ENCODE assay signal across 20 cellular contexts in genomic region chr6:14477559-14477958, GRCh38.
DNase-seq lines count a peak whose midpoint lies in the region; ATAC-seq and TF ChIP-seq lines count a peak whose summit lies in the region.
"Had no signal": no experiment of that assay in that cellular context is flagged by ENCODE, and none has a peak within 500 bp of the region (broad histone marks: within the 10 kb centered on the region; RNA-seq: fewer than 3 reads in every experiment).

No MANE protein-coding gene starts in this region.

- ATAC-seq in thoracic aorta (ENCODE audit: insufficient number of reproducible peaks, low FRiP score, low read depth) (no peak), GM19452 (IDR thresholded peaks at IDR 0.05; ENCODE audit: unreplicated experiment) (no peak)
- ATAC-seq: GM23338 had no signal

- H3K27ac ChIP-seq in SJSA1 (peak overlapping the region; percentile 48), muscle layer of duodenum (ENCODE audit: low read length) (peak overlapping the region; percentile 79), thoracic aorta (no peak overlapping the region)

- TF ChIP-seq CTCF in thoracic aorta (IDR thresholded peaks at IDR 0.05), result no peak

- H3K9me3 ChIP-seq in SJSA1 (replicated peaks) (no peaks in the 10 kb centered on the region), muscle layer of duodenum (ENCODE audit: control insufficient read depth in 1 of 2, low read length in 2 of 2) (no peaks in the 10 kb centered on the region), thoracic aorta (no peaks in the 10 kb centered on the region)
- H3K9me3 ChIP-seq: right atrium auricular region had no signal

- DNase-seq in SJSA1 (ENCODE audit: low read depth in 1 of 2, low spot score in 2 of 2), result no peak
- DNase-seq in erythroblast (lab: John Stamatoyannopoulos, UW), result peak; percentile 7 to 43
- DNase-seq in thoracic aorta (ENCODE audit: low spot score), result no peak
- no peak for DNase-seq in NCI-H1417 treated with DMSO at 0.1 percent for 48 hours (lab: John Stamatoyannopoulos, UW)
- no peak for DNase-seq in T-helper 1 cell
- DNase-seq in T-helper 2 cell, result no peak
- DNase-seq: activated effector memory CD4-positive, alpha-beta T cell treated with anti-CD3 and anti-CD28 coated beads, Interleukin-2, amount 50 U/mL, for 16 hours; Calu3; central memory CD4-positive, alpha-beta T cell; effector memory CD4-positive, alpha-beta T cell; Karpas-422; midbrain; NCI-H1105; NCI-H2107; stimulated activated CD4-positive, alpha-beta T cell treated with anti-CD3 and anti-CD28 coated beads, Interleukin-2, amount 100 ng/mL, for 24 hours; stimulated activated naive CD4-positive, alpha-beta T cell treated with Interleukin-2 at 50 U/mL for 16 hours had no signal

- H3K36me3 ChIP-seq in SJSA1 (no peaks in the 10 kb centered on the region), muscle layer of duodenum (ENCODE audit: control insufficient read depth in 1 of 2, insufficient read depth in 2 of 2, low read length in 2 of 2) (no peaks in the 10 kb centered on the region), thoracic aorta (no peaks in the 10 kb centered on the region)
- H3K36me3 ChIP-seq: right atrium auricular region had no signal

- peaks cover 41% of the 10 kb centered on the region for H3K4me1 ChIP-seq in SJSA1 (replicated peaks)
- peaks cover 8 to 11% of the 10 kb centered on the region in 2 donors for H3K4me1 ChIP-seq in muscle layer of duodenum (ENCODE audit: control insufficient read depth in 1 of 2, insufficient read depth in 2 of 2, low read length in 2 of 2)
- peaks cover 4 to 31% of the 10 kb centered on the region in 2 donors for H3K4me1 ChIP-seq in thoracic aorta (ENCODE audit: control insufficient read depth in 1 of 2, low read depth in 2 of 2)

- no peak for TF ChIP-seq POLR2A in erythroblast (IDR thresholded peaks at IDR 0.05; ENCODE audit: low read length)

- H3K4me3 ChIP-seq in SJSA1, result no peak overlapping the region
- no peak overlapping the region for H3K4me3 ChIP-seq in muscle layer of duodenum (ENCODE audit: low read depth in 1 of 2, low read length in 2 of 2)
- peak overlapping the region; percentile 39 for H3K4me3 ChIP-seq in thoracic aorta
- H3K4me3 ChIP-seq: GM23338, right atrium auricular region had no signal

- H3K27me3 ChIP-seq in SJSA1 (replicated peaks) (no peaks in the 10 kb centered on the region), muscle layer of duodenum (ENCODE audit: low read depth, low read length) (no peaks in the 10 kb centered on the region), thoracic aorta (replicated peaks; ENCODE audit: insufficient read depth) (no peaks in the 10 kb centered on the region)
- H3K27me3 ChIP-seq: right atrium auricular region had no signal

Comparison
In these comparisons a context has a peak if more than half of its experiments do, and no peak if none do; other contexts are left out.
1. DNase-seq: peak in erythroblast (2 of 2); none in SJSA1 (0 of 2), thoracic aorta (single experiment), NCI-H1417 treated with DMSO at 0.1 percent for 48 hours (single experiment), T-helper 1 cell (0 of 5) and T-helper 2 cell (0 of 5).
2. H3K27ac ChIP-seq: peak in SJSA1 (single experiment) and muscle layer of duodenum (single experiment); none in thoracic aorta (0 of 2).